19 cellular contexts compared by ENCODE assay signal in the genomic region with DNA sequence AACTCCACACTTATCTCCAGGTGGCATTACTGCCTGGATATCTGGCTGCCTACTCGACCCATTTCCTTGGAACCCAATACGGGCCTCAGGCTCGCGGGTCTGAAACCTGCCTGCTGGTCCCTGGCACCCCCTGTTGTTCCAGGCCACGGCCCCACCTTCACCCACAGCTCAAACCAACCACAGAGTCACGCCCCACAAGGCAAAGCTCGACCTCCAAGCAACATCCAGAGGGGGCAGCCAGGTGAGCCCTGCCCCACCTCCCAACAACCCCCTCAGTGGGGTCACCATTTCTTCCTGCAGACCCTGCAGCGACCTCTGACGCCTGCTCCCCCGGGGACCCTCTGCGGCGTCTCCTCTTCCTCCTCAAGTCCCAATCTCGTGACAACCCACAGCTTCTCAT.
"Had no signal": no experiment of that assay in that cellular context is flagged by ENCODE, and none has a peak within 500 bp of the region (broad histone marks: within the 10 kb centered on the region; RNA-seq: fewer than 3 reads in every experiment).

No MANE protein-coding gene starts in this region.

- H3K4me1 ChIP-seq: colonic mucosa, lower lobe of right lung, pancreas, prostate gland, right lobe of liver, testis, upper lobe of right lung, vagina had no signal

- H3K27me3 ChIP-seq: colonic mucosa, pancreas, right lobe of liver, testis, vagina had no signal

- H3K27ac ChIP-seq: colonic mucosa, lower lobe of right lung, pancreas, prostate gland, right lobe of liver, testis, tibial nerve, upper lobe of right lung, vagina had no signal

- DNase-seq: colonic mucosa; dermis blood vessel endothelial cell; effector CD4-positive, alpha-beta T cell; foreskin melanocyte; natural killer cell; nucleus accumbens; stimulated activated CD4-positive, alpha-beta T cell treated with anti-CD3 and anti-CD28 coated beads, Interleukin-4, amount 100 ng/mL, for 1 hour; stimulated activated CD8-positive, alpha-beta memory T cell treated with anti-CD3 and anti-CD28 coated beads, Interleukin-4, amount 100 ng/mL, for 48 hours; testis; upper lobe of right lung had no signal

- FAIRE-seq: islet of Langerhans, pancreas had no signal

- ATAC-seq: left lobe of liver; lower lobe of right lung; natural killer cell; pancreas; right lobe of liver; stimulated activated effector memory CD8-positive, alpha-beta T cell treated with anti-CD3 and anti-CD28 coated beads, Interleukin-12 subunit alpha, Interleukin-12 subunit beta, amount 100 ng/mL, for 72 hours; upper lobe of right lung had no signal

- H3K9me3 ChIP-seq: colonic mucosa, lower lobe of right lung, pancreas, prostate gland, right lobe of liver, testis, upper lobe of right lung, vagina had no signal

- H3K4me3 ChIP-seq: colonic mucosa, lower lobe of right lung, pancreas, prostate gland, right lobe of liver, testis, tibial nerve, upper lobe of right lung, vagina had no signal

- H3K36me3 ChIP-seq: colonic mucosa, lower lobe of right lung, pancreas, prostate gland, right lobe of liver, tibial nerve, upper lobe of right lung, vagina had no signal
